ENCODE assay signal across 9 cellular contexts in the genomic region with DNA sequence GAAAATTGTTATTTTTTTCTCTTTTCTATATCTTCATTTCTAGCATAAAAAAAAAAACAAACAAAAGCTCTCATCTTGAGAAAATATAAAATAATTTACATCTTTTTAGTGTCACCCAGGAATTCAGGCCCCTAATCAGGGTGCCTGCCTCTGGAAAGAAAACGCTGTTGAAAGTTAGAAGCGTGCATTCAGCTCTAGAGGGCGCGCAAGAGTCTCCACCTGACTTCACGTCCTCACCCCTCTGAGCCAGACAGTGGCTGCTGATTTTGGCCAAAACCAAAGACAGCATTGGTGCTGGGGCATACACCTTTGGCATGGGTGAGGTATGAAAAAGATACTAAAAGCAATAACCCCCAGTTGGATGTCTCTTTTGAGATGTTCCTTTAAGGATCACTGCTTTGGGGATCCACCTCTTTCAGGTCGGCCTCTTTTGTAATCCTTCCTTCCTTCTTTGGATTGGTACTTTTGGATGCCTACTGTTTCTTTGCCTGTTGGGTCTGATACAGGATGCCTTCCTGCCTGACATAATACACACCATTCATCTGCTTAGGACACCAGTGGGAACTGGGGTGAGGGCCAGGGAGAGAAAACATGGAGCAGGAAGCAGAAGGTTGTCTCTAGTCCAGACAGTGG.
A peak's percentile ranks its signal among the peaks of the same experiment; 100 is the strongest.
DNase-seq lines count a peak whose midpoint lies in the region; ATAC-seq and TF ChIP-seq lines count a peak whose summit lies in the region.
"Had no signal": no experiment of that assay in that cellular context is flagged by ENCODE, and none has a peak within 500 bp of the region (broad histone marks: within the 10 kb centered on the region; RNA-seq: fewer than 3 reads in every experiment).

No MANE protein-coding gene starts in this region.

- H3K36me3 ChIP-seq in stomach = no peaks in the 10 kb centered on the region
- H3K36me3 ChIP-seq: BLaER1 had no signal

- peaks cover 15% of the 10 kb centered on the region for H3K4me1 Mint-ChIP-seq in WTC11

- peak; percentile 1 for DNase-seq in NCI-H2171 treated with DMSO at 0.1 percent for 48 hours (lab: John Stamatoyannopoulos, UW)
- DNase-seq in NCI-H2171 (lab: John Stamatoyannopoulos, UW) = no peak
- peak; percentile 17 for DNase-seq in HS-27A (ENCODE audit: low read depth)
- DNase-seq in WTC11 (ENCODE audit: low spot score) = peak; percentile 72
- DNase-seq in iPS-NIHi7 (ENCODE audit: extremely low spot score) = peak; percentile 69
- peak; percentile 67 for DNase-seq in stomach
- no peak for DNase-seq in NCI-H2196 (lab: John Stamatoyannopoulos, UW; ENCODE audit: unreplicated experiment)

- no peak for TF ChIP-seq POLR2A in stomach (IDR thresholded peaks at IDR 0.05)

- peak; percentile 99 for ATAC-seq in WTC11
- no peak for ATAC-seq in GM21447 (IDR thresholded peaks at IDR 0.05; ENCODE audit: unreplicated experiment)

- no peaks in the 10 kb centered on the region for H3K27me3 ChIP-seq in stomach
- H3K27me3 ChIP-seq: BLaER1 had no signal

- intact Hi-C loops in stomach (cut with DNase I; ENCODE audit: low total_unique reads) = no loop called here

- CTCF ChIA-PET in WTC11 (lab: Charles Lee) = interaction anchor here (0.7 to 1.1 kb wide), 6 partner anchors 10 to 1345 kb away, joined by 3 to 5 read pairs (median 3); no protein-coding TSS in a partner anchor

- TF ChIP-seq EP300 in stomach (IDR thresholded peaks at IDR 0.05) = no peak

- 0 out of 2 replicates have a peak, but pooled peaks cover 3% of the 10 kb centered on the region for H3K9me3 Mint-ChIP-seq in WTC11

- H3K36me3 Mint-ChIP-seq in WTC11 = no peaks in the 10 kb centered on the region

- H3K27me3 Mint-ChIP-seq in WTC11 (ENCODE audit: low read depth) = no peaks in the 10 kb centered on the region

- no peak overlapping the region for H3K4me3 Mint-ChIP-seq in WTC11

- H3K9me3 ChIP-seq in stomach = no peaks in the 10 kb centered on the region
- H3K9me3 ChIP-seq: BLaER1 had no signal

- peaks cover 0 to 13% (median 6%) of the 10 kb centered on the region in 4 donors for H3K4me1 ChIP-seq in stomach
- H3K4me1 ChIP-seq: BLaER1 had no signal

- POLR2A ChIA-PET in WTC11 (lab: Charles Lee) = interaction anchor here (0.7 kb wide), 1 partner anchor 129 kb away, joined by 3 read pairs; no protein-coding TSS in a partner anchor

- H3K27ac ChIP-seq in stomach = no peak overlapping the region
- H3K27ac ChIP-seq: BLaER1 had no signal

- peak; percentile 68; the same call in 1 of the 2 replicates for TF ChIP-seq CTCF in WTC11 (IDR thresholded peaks at IDR 0.05)
- peak in 5 of 7 experiments; percentile 17 to 56 (median 47) for TF ChIP-seq CTCF in stomach (IDR thresholded peaks at IDR 0.05)

- H3K27ac Mint-ChIP-seq in WTC11 = no peak overlapping the region

- 25 to 48% (median 27%) methylated on average over 6 of the region's 6 CpGs for WGBS in stomach, 5 donors

- H3K4me3 ChIP-seq in stomach = no peak overlapping the region
- H3K4me3 ChIP-seq: BLaER1 had no signal

TF ChIP-seq in WTC11, 78 proteins besides CTCF, POLR2A, EP300 and RAD21:
- TF ChIP-seq ZNF671 (CRISPR knock-in tag; IDR thresholded peaks at IDR 0.05) (no peak), HMGA2 (CRISPR knock-in tag; IDR thresholded peaks at IDR 0.05) (no peak), TEAD4 (CRISPR knock-in tag; IDR thresholded peaks at IDR 0.05) (no peak), ATF1 (CRISPR knock-in tag; IDR thresholded peaks at IDR 0.05) (no peak), TCF7 (CRISPR knock-in tag; IDR thresholded peaks at IDR 0.05; ENCODE audit: low read depth) (no peak), CREM (CRISPR knock-in tag; IDR thresholded peaks at IDR 0.05) (no peak), RORB (CRISPR knock-in tag; IDR thresholded peaks at IDR 0.05) (no peak), GTF2I (CRISPR knock-in tag; conservative IDR thresholded peaks at IDR 0.05) (no peak), NR2C2 (CRISPR knock-in tag; IDR thresholded peaks at IDR 0.05) (no peak), PRRX2 (CRISPR knock-in tag; IDR thresholded peaks at IDR 0.05) (no peak), GABPB1 (CRISPR knock-in tag; IDR thresholded peaks at IDR 0.05) (no peak), MYBL2 (CRISPR knock-in tag; IDR thresholded peaks at IDR 0.05) (no peak), ETV6 (CRISPR knock-in tag; IDR thresholded peaks at IDR 0.05) (no peak), SOX15 (CRISPR knock-in tag; IDR thresholded peaks at IDR 0.05) (no peak)
- TF ChIP-seq, protein P1, sequence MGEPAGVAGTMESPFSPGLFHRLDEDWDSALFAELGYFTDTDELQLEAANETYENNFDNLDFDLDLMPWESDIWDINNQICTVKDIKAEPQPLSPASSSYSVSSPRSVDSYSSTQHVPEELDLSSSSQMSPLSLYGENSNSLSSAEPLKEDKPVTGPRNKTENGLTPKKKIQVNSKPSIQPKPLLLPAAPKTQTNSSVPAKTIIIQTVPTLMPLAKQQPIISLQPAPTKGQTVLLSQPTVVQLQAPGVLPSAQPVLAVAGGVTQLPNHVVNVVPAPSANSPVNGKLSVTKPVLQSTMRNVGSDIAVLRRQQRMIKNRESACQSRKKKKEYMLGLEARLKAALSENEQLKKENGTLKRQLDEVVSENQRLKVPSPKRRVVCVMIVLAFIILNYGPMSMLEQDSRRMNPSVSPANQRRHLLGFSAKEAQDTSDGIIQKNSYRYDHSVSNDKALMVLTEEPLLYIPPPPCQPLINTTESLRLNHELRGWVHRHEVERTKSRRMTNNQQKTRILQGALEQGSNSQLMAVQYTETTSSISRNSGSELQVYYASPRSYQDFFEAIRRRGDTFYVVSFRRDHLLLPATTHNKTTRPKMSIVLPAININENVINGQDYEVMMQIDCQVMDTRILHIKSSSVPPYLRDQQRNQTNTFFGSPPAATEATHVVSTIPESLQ (CRISPR knock-in tag; IDR thresholded peaks at IDR 0.05) = no peak
- TF ChIP-seq, protein P2, sequence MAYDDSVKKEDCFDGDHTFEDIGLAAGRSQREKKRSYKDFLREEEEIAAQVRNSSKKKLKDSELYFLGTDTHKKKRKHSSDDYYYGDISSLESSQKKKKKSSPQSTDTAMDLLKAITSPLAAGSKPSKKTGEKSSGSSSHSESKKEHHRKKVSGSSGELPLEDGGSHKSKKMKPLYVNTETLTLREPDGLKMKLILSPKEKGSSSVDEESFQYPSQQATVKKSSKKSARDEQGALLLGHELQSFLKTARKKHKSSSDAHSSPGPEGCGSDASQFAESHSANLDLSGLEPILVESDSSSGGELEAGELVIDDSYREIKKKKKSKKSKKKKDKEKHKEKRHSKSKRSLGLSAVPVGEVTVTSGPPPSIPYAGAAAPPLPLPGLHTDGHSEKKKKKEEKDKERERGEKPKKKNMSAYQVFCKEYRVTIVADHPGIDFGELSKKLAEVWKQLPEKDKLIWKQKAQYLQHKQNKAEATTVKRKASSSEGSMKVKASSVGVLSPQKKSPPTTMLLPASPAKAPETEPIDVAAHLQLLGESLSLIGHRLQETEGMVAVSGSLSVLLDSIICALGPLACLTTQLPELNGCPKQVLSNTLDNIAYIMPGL (CRISPR knock-in tag; IDR thresholded peaks at IDR 0.05) = no peak
- TF ChIP-seq, protein P3, sequence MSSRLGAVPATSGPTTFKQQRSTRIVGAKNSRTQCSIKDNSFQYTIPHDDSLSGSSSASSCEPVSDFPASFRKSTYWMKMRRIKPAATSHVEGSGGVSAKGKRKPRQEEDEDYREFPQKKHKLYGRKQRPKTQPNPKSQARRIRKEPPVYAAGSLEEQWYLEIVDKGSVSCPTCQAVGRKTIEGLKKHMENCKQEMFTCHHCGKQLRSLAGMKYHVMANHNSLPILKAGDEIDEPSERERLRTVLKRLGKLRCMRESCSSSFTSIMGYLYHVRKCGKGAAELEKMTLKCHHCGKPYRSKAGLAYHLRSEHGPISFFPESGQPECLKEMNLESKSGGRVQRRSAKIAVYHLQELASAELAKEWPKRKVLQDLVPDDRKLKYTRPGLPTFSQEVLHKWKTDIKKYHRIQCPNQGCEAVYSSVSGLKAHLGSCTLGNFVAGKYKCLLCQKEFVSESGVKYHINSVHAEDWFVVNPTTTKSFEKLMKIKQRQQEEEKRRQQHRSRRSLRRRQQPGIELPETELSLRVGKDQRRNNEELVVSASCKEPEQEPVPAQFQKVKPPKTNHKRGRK (CRISPR knock-in tag; IDR thresholded peaks at IDR 0.05; ENCODE audit: borderline replicate concordance) = no peak
- TF ChIP-seq, protein P4, sequence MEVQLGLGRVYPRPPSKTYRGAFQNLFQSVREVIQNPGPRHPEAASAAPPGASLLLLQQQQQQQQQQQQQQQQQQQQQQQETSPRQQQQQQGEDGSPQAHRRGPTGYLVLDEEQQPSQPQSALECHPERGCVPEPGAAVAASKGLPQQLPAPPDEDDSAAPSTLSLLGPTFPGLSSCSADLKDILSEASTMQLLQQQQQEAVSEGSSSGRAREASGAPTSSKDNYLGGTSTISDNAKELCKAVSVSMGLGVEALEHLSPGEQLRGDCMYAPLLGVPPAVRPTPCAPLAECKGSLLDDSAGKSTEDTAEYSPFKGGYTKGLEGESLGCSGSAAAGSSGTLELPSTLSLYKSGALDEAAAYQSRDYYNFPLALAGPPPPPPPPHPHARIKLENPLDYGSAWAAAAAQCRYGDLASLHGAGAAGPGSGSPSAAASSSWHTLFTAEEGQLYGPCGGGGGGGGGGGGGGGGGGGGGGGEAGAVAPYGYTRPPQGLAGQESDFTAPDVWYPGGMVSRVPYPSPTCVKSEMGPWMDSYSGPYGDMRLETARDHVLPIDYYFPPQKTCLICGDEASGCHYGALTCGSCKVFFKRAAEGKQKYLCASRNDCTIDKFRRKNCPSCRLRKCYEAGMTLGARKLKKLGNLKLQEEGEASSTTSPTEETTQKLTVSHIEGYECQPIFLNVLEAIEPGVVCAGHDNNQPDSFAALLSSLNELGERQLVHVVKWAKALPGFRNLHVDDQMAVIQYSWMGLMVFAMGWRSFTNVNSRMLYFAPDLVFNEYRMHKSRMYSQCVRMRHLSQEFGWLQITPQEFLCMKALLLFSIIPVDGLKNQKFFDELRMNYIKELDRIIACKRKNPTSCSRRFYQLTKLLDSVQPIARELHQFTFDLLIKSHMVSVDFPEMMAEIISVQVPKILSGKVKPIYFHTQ (CRISPR knock-in tag; IDR thresholded peaks at IDR 0.05) = no peak

Comparison
In these comparisons a context has a peak if more than half of its experiments do, and no peak if none do; other contexts are left out.
1. DNase-seq: peak in NCI-H2171 treated with DMSO at 0.1 percent for 48 hours (single experiment), HS-27A (single experiment), WTC11 (single experiment), iPS-NIHi7 (single experiment) and stomach (single experiment); none in NCI-H2171 (single experiment) and NCI-H2196 (single experiment).